11 cellular contexts compared by ENCODE assay signal in genomic region chr7:79317728-79318127, GRCh38.
DNase-seq lines count a peak whose midpoint lies in the region; ATAC-seq and TF ChIP-seq lines count a peak whose summit lies in the region.
"Had no signal": no experiment of that assay in that cellular context is flagged by ENCODE, and none has a peak within 500 bp of the region (broad histone marks: within the 10 kb centered on the region; RNA-seq: fewer than 3 reads in every experiment).

No MANE protein-coding gene starts in this region.

- no peaks in the 10 kb centered on the region for H3K9me3 Mint-ChIP-seq in activated CD8-positive, alpha-beta T cell treated with anti-CD3 and anti-CD28 coated beads, Interleukin-2, amount 10 ng/mL, durations not matched to agents 7 days and 5 days (ENCODE audit: insufficient read depth)
- H3K9me3 Mint-ChIP-seq: activated CD4-positive, alpha-beta T cell treated with anti-CD3 and anti-CD28 coated beads, Interleukin-2, amount 10 ng/mL, durations not matched to agents 7 days and 5 days had no signal

- H3K4me1 Mint-ChIP-seq in activated CD8-positive, alpha-beta T cell treated with anti-CD3 and anti-CD28 coated beads, Interleukin-2, amount 10 ng/mL, durations not matched to agents 7 days and 5 days (ENCODE audit: low read depth) = no peaks in the 10 kb centered on the region
- H3K4me1 Mint-ChIP-seq: activated CD4-positive, alpha-beta T cell treated with anti-CD3 and anti-CD28 coated beads, Interleukin-2, amount 10 ng/mL, durations not matched to agents 7 days and 5 days had no signal

- H3K36me3 Mint-ChIP-seq in activated CD8-positive, alpha-beta T cell treated with anti-CD3 and anti-CD28 coated beads, Interleukin-2, amount 10 ng/mL, durations not matched to agents 7 days and 5 days (ENCODE audit: low read depth) = no peaks in the 10 kb centered on the region

- H3K4me3 ChIP-seq in heart left ventricle = no peak overlapping the region
- no peak overlapping the region for H3K4me3 ChIP-seq in heart right ventricle
- H3K4me3 ChIP-seq: cardiac muscle cell had no signal

- H3K27me3 ChIP-seq in heart left ventricle (no peaks in the 10 kb centered on the region), heart right ventricle (no peaks in the 10 kb centered on the region)
- H3K27me3 ChIP-seq: cardiac muscle cell had no signal

- TF ChIP-seq CTCF in heart left ventricle (IDR thresholded peaks at IDR 0.05) (no peak), heart right ventricle (IDR thresholded peaks at IDR 0.05) (no peak)

- ATAC-seq in left cardiac atrium (peak; percentile 19 to 80), heart left ventricle (no peak), heart right ventricle (no peak), GM18868 (IDR thresholded peaks at IDR 0.05; ENCODE audit: unreplicated experiment) (no peak)
- no peak for ATAC-seq in activated CD8-positive, alpha-beta T cell treated with anti-CD3 and anti-CD28 coated beads, Interleukin-2, amount 10 ng/mL, durations not matched to agents 7 days and 5 days

- H3K27me3 Mint-ChIP-seq in activated CD8-positive, alpha-beta T cell treated with anti-CD3 and anti-CD28 coated beads, Interleukin-2, amount 10 ng/mL, durations not matched to agents 7 days and 5 days (ENCODE audit: low read depth) = no peaks in the 10 kb centered on the region
- H3K27me3 Mint-ChIP-seq: activated CD4-positive, alpha-beta T cell treated with anti-CD3 and anti-CD28 coated beads, Interleukin-2, amount 10 ng/mL, durations not matched to agents 7 days and 5 days had no signal

- no peak overlapping the region for H3K4me3 Mint-ChIP-seq in activated CD8-positive, alpha-beta T cell treated with anti-CD3 and anti-CD28 coated beads, Interleukin-2, amount 10 ng/mL, durations not matched to agents 7 days and 5 days
- H3K4me3 Mint-ChIP-seq: activated CD4-positive, alpha-beta T cell treated with anti-CD3 and anti-CD28 coated beads, Interleukin-2, amount 10 ng/mL, durations not matched to agents 7 days and 5 days had no signal

- CTCF ChIA-PET in activated CD8-positive, alpha-beta T cell treated with anti-CD3 and anti-CD28 coated beads, Interleukin-2, amount 10 ng/mL, durations not matched to agents 7 days and 5 days (lab: Charles Lee) = no interaction called here

- no peak overlapping the region for H3K27ac Mint-ChIP-seq in activated CD8-positive, alpha-beta T cell treated with anti-CD3 and anti-CD28 coated beads, Interleukin-2, amount 10 ng/mL, durations not matched to agents 7 days and 5 days
- H3K27ac Mint-ChIP-seq: activated CD4-positive, alpha-beta T cell treated with anti-CD3 and anti-CD28 coated beads, Interleukin-2, amount 10 ng/mL, durations not matched to agents 7 days and 5 days had no signal

- H3K9me3 ChIP-seq in heart left ventricle (no peaks in the 10 kb centered on the region), heart right ventricle (no peaks in the 10 kb centered on the region)

- H3K27ac ChIP-seq in heart left ventricle (no peak overlapping the region), heart right ventricle (no peak overlapping the region)
- H3K27ac ChIP-seq: cardiac muscle cell had no signal

- H3K4me1 ChIP-seq in heart left ventricle (no peaks in the 10 kb centered on the region), heart right ventricle (peaks cover 0 to 5% (median 0%) of the 10 kb centered on the region in 9 donors)

- POLR2A ChIA-PET in activated CD8-positive, alpha-beta T cell treated with anti-CD3 and anti-CD28 coated beads, Interleukin-2, amount 10 ng/mL, durations not matched to agents 7 days and 5 days (lab: Charles Lee) = no interaction called here

- intact Hi-C loops in left cardiac atrium (cut with DNase I) (no loop called here), heart left ventricle (cut with DNase I) (no loop called here), heart right ventricle (cut with DNase I) (no loop called here)

- DNase-seq in left cardiac atrium (no peak), heart left ventricle (no peak), SW 1271 (lab: John Stamatoyannopoulos, UW) (peak; percentile 15 to 72), hepatic stellate cell (ENCODE audit: low spot score) (peak; percentile 44), GM19238 (ENCODE audit: insufficient read length, low spot score) (no peak), heart right ventricle (no peak)
- DNase-seq in activated CD8-positive, alpha-beta T cell treated with anti-CD3 and anti-CD28 coated beads, Interleukin-2, amount 10 ng/mL, durations not matched to agents 7 days and 5 days = no peak
- DNase-seq: activated CD4-positive, alpha-beta T cell treated with anti-CD3 and anti-CD28 coated beads, Interleukin-2, amount 10 ng/mL, durations not matched to agents 7 days and 5 days; stimulated activated CD4-positive, alpha-beta T cell treated with anti-CD3 and anti-CD28 coated beads, Interleukin-4, amount 100 ng/mL, for 4 hours had no signal

- no peaks in the 10 kb centered on the region for H3K36me3 ChIP-seq in heart left ventricle
- no peaks in the 10 kb centered on the region for H3K36me3 ChIP-seq in heart right ventricle
- H3K36me3 ChIP-seq: cardiac muscle cell had no signal

- no peak for TF ChIP-seq POLR2A in heart left ventricle (IDR thresholded peaks at IDR 0.05)

- WGBS in heart left ventricle, 4 donors = 71 to 77% (median 74%) methylated on average over 2 of the region's 2 CpGs
- WGBS in heart right ventricle, 2 donors = 67 to 72% methylated on average over 2 of the region's 2 CpGs

Comparison
In these comparisons a context has a peak if more than half of its experiments do, and no peak if none do; other contexts are left out.
1. ATAC-seq: peak in left cardiac atrium (2 of 2); none in heart left ventricle (0 of 4), heart right ventricle (0 of 8), GM18868 (single experiment) and activated CD8-positive, alpha-beta T cell treated with anti-CD3 and anti-CD28 coated beads, Interleukin-2, amount 10 ng/mL, durations not matched to agents 7 days and 5 days (single experiment).
2. DNase-seq: peak in SW 1271 (2 of 2) and hepatic stellate cell (single experiment); none in left cardiac atrium (single experiment), heart left ventricle (0 of 5), GM19238 (single experiment), heart right ventricle (0 of 2) and activated CD8-positive, alpha-beta T cell treated with anti-CD3 and anti-CD28 coated beads, Interleukin-2, amount 10 ng/mL, durations not matched to agents 7 days and 5 days (single experiment).